3 cellular contexts compared by ENCODE assay signal in genomic region chr3:14372587-14372986, GRCh38.
A peak's percentile ranks its signal among the peaks of the same experiment; 100 is the strongest.
TF ChIP-seq lines count a peak whose summit lies in the region.

No MANE protein-coding gene starts in this region.

TF ChIP-seq in A549, 52 proteins besides CTCF, POLR2A, EP300 and RAD21:
- TF ChIP-seq ZNF302 (CRISPR knock-in tag; IDR thresholded peaks at IDR 0.05) (no peak), FOXS1 (CRISPR knock-in tag; IDR thresholded peaks at IDR 0.05) (no peak), PHF8 (IDR thresholded peaks at IDR 0.05; ENCODE audit: borderline replicate concordance, low read depth) (no peak), ZFP36 (IDR thresholded peaks at IDR 0.05; ENCODE audit: borderline replicate concordance, partially characterized antibody) (no peak), POLR2AphosphoS2 (conservative IDR thresholded peaks at IDR 0.05; ENCODE audit: low read length) (no peak), HEYL (CRISPR knock-in tag; IDR thresholded peaks at IDR 0.05) (no peak), HOXB13 (CRISPR knock-in tag; IDR thresholded peaks at IDR 0.05; ENCODE audit: low read depth) (no peak), KDM5A (IDR thresholded peaks at IDR 0.05) (no peak), E2F6 (IDR thresholded peaks at IDR 0.05; ENCODE audit: borderline replicate concordance, low read depth) (no peak), ZSCAN20 (CRISPR knock-in tag; IDR thresholded peaks at IDR 0.05) (no peak), CBX8 (IDR thresholded peaks at IDR 0.05) (no peak), SMC3 (IDR thresholded peaks at IDR 0.05) (no peak), HOXB5 (CRISPR knock-in tag; IDR thresholded peaks at IDR 0.05) (no peak), JUNB (IDR thresholded peaks at IDR 0.05) (no peak), ELK1 (IDR thresholded peaks at IDR 0.05; ENCODE audit: low read depth, low read length) (no peak), REST (IDR thresholded peaks at IDR 0.05) (no peak), MAX (IDR thresholded peaks at IDR 0.05) (no peak), MAZ (IDR thresholded peaks at IDR 0.05; ENCODE audit: borderline replicate concordance, low read depth, low read length) (no peak)

TF ChIP-seq in HEK293, 187 proteins besides CTCF, POLR2A, EP300 and RAD21:
- 0 out of 2 replicates have a peak, but pooled peaks have one; percentile 16 for TF ChIP-seq ZSCAN16 (tag by site-specific recombination; IDR thresholded peaks at IDR 0.05)
- TF ChIP-seq ZNF623 (tag by site-specific recombination; IDR thresholded peaks at IDR 0.05): no peak
- TF ChIP-seq GFI1B (tag by site-specific recombination; IDR thresholded peaks at IDR 0.05): no peak
- TF ChIP-seq EGR2 (tag by site-specific recombination; IDR thresholded peaks at IDR 0.05; ENCODE audit: low read depth): peak; percentile 33
- peak; percentile 34 for TF ChIP-seq ZFHX2 (tag by site-specific recombination; conservative IDR thresholded peaks at IDR 0.05)
- peak; percentile 58 for TF ChIP-seq ZIC2 (tag by site-specific recombination; IDR thresholded peaks at IDR 0.05)
- TF ChIP-seq ZNF394 (tag by site-specific recombination; IDR thresholded peaks at IDR 0.05; ENCODE audit: borderline replicate concordance): no peak
- 0 out of 2 replicates have a peak, but pooled peaks have one; percentile 9 for TF ChIP-seq GLIS2 (tag by site-specific recombination; IDR thresholded peaks at IDR 0.05)

TF ChIP-seq in H1, 55 proteins besides CTCF, POLR2A, EP300 and RAD21:
- TF ChIP-seq SRF (IDR thresholded peaks at IDR 0.05; ENCODE audit: low read depth, low read length) (no peak), CBX5 (IDR thresholded peaks at IDR 0.05; ENCODE audit: low read depth, low read length) (no peak), GABPA (IDR thresholded peaks at IDR 0.05; ENCODE audit: borderline replicate concordance, insufficient read depth, low read length) (no peak), NRF1 (IDR thresholded peaks at IDR 0.05; ENCODE audit: low read depth, low read length) (no peak), ATF3 (IDR thresholded peaks at IDR 0.05; ENCODE audit: insufficient read depth, low read depth, low read length) (no peak), SIX5 (IDR thresholded peaks at IDR 0.05; ENCODE audit: low read depth, low read length) (no peak), SP4 (IDR thresholded peaks at IDR 0.05; ENCODE audit: low read length) (no peak), CBX8 (IDR thresholded peaks at IDR 0.05; ENCODE audit: borderline replicate concordance, low read depth, low read length) (no peak), SIN3A (conservative IDR thresholded peaks at IDR 0.05 in 1 of 2, IDR thresholded peaks at IDR 0.05 in 1 of 2; ENCODE audit: low read depth in 1 of 2, low read length in 2 of 2) (no peak), TCF12 (IDR thresholded peaks at IDR 0.05; ENCODE audit: low read depth, low read length) (no peak), CHD2 (IDR thresholded peaks at IDR 0.05; ENCODE audit: low read length) (no peak)
